Comparison of ENCODE assay signal across 1 cellular context in genomic region chr17:68020451-68020779, GRCh38.
TF ChIP-seq lines count a peak whose summit lies in the region.

No MANE protein-coding gene starts in this region.

TF ChIP-seq in IMR-90, 13 proteins besides CTCF, POLR2A, EP300 and RAD21 (continued from another document):
- no peak for TF ChIP-seq ELK1 (IDR thresholded peaks at IDR 0.05; ENCODE audit: borderline replicate concordance, low read depth, low read length)
